8 cellular contexts compared by ENCODE assay signal in genomic region chrX:119852410-119853353, GRCh38. TPM values are rescaled to one million over a fixed set of nuclear protein-coding genes. Genes with fewer than 3 reads are reported as not detected.
DNase-seq lines count a peak whose midpoint lies in the region; ATAC-seq lines count a peak whose summit lies in the region.

Gene UPF3B, minus strand, starts transcription at chrX:119852963. Its CDS starts 35 bp downstream, at chrX:119852928.

- no peaks in the 10 kb centered on the region for H3K36me3 ChIP-seq in CD8-positive, alpha-beta memory T cell (ENCODE audit: insufficient read depth, low read length)

- peaks cover 7 to 10% of the 10 kb centered on the region in 2 donors for H3K27me3 Mint-ChIP-seq in CD8-positive, alpha-beta memory T cell

- H3K9me3 Mint-ChIP-seq in CD8-positive, alpha-beta memory T cell = no peaks in the 10 kb centered on the region

- DNase-seq in CD8-positive, alpha-beta memory T cell = peak; percentile 88 to 98 (median 93)
- DNase-seq in HS-5 (ENCODE audit: low read depth) (peak; percentile 84), lung microvascular endothelial cell (ENCODE audit: low read depth in 2 of 2) (peak; percentile 97 to 98)
- peak; percentile 91 for DNase-seq in NK-92 treated with Interleukin-12 subunit alpha and Interleukin-12 subunit beta, amount 100 ng/mL, for 24 hours (lab: John Stamatoyannopoulos, UW)
- peak; percentile 92 for DNase-seq in effector CD8-positive, alpha-beta T cell (lab: John Stamatoyannopoulos, UW)
- DNase-seq in stimulated activated CD4-positive, alpha-beta T cell treated with anti-CD3 and anti-CD28 coated beads, TNF-alpha, amount 100 ng/mL, for 48 hours (ENCODE audit: low read depth in 3 of 3) = peak; percentile 87 to 92 (median 91)

- peak within 1 kb of the TSS; percentile 91 for H3K27ac ChIP-seq in CD8-positive, alpha-beta memory T cell (ENCODE audit: low read depth, low read length)

- peak; percentile 92 for ATAC-seq in GM19468 (IDR thresholded peaks at IDR 0.05; ENCODE audit: extremely low read depth, unreplicated experiment)

- POLR2A ChIA-PET in CD8-positive, alpha-beta memory T cell (lab: Charles Lee) = interaction anchor here (0.7 to 2.3 kb wide), 3 partner anchors 18 to 385 kb away, joined by 3 to 29 read pairs (median 10); partner anchors contain the start of genes NDUFA1, RNF113A, RPL39 and SLC25A5
- POLR2A ChIA-PET in activated CD8-positive, alpha-beta memory T cell treated with anti-CD3 and anti-CD28 coated beads for 36 hours (lab: Charles Lee) = interaction anchor here (1.0 to 1.7 kb wide), 2 partner anchors 18 to 61 kb away, joined by 10 read pairs; partner anchors contain the start of genes NDUFA1, RNF113A and RPL39

- no peaks in the 10 kb centered on the region for H3K27me3 ChIP-seq in CD8-positive, alpha-beta memory T cell (ENCODE audit: insufficient read depth, low read length, poor library complexity, severe bottlenecking)

- H3K36me3 Mint-ChIP-seq in CD8-positive, alpha-beta memory T cell = peaks cover 0 to 27% (median 0%) of the 10 kb centered on the region in 3 donors

- CTCF ChIA-PET in CD8-positive, alpha-beta memory T cell (lab: Charles Lee) = interaction anchor here (0.8 kb wide), 1 partner anchor 123 kb away, joined by 3 read pairs; no protein-coding TSS in a partner anchor
- CTCF ChIA-PET in activated CD8-positive, alpha-beta memory T cell treated with anti-CD3 and anti-CD28 coated beads for 36 hours (lab: Charles Lee) = no interaction called here

- peak within 1 kb of the TSS; percentile 74 for H3K4me3 ChIP-seq in CD8-positive, alpha-beta memory T cell (ENCODE audit: low read length)

- H3K9me3 ChIP-seq in CD8-positive, alpha-beta memory T cell (ENCODE audit: low read length) = no peaks in the 10 kb centered on the region

- H3K4me1 Mint-ChIP-seq in CD8-positive, alpha-beta memory T cell = peaks cover 14 to 37% (median 15%) of the 10 kb centered on the region in 3 donors

- H3K4me3 Mint-ChIP-seq in CD8-positive, alpha-beta memory T cell = peak within 1 kb of the TSS; percentile 97 to 99 (median 99)

- H3K27ac Mint-ChIP-seq in CD8-positive, alpha-beta memory T cell = peak within 1 kb of the TSS; percentile 85 to 100 (median 98)

- H3K4me1 ChIP-seq in CD8-positive, alpha-beta memory T cell (ENCODE audit: insufficient read depth, low read length) = no peaks in the 10 kb centered on the region

RNA-seq across cellular contexts. Expression of gene UPF3B, which starts in this region (rescaled TPM):
- 10 to 100 TPM; 19.9 to 22.7 TPM for total RNA-seq in CD8-positive, alpha-beta memory T cell
- 10.9 TPM for polyA plus RNA-seq in CD8-positive, alpha-beta memory T cell
- 10 to 100 TPM; 19.9 to 20.0 TPM for total RNA-seq in activated CD8-positive, alpha-beta memory T cell treated with anti-CD3 and anti-CD28 coated beads for 36 hours
- 1.2 and 2.0 TPM in 2 replicates for total RNA-seq in lung microvascular endothelial cell

Comparison
In these comparisons a context has a peak if more than half of its experiments do, and no peak if none do; other contexts are left out.
1. Peak in every context shown above with its lines: DNase-seq, ATAC-seq, H3K4me3 ChIP-seq and H3K27ac ChIP-seq.